Comparison of ENCODE assay signal across 32 cellular contexts in the genomic region with DNA sequence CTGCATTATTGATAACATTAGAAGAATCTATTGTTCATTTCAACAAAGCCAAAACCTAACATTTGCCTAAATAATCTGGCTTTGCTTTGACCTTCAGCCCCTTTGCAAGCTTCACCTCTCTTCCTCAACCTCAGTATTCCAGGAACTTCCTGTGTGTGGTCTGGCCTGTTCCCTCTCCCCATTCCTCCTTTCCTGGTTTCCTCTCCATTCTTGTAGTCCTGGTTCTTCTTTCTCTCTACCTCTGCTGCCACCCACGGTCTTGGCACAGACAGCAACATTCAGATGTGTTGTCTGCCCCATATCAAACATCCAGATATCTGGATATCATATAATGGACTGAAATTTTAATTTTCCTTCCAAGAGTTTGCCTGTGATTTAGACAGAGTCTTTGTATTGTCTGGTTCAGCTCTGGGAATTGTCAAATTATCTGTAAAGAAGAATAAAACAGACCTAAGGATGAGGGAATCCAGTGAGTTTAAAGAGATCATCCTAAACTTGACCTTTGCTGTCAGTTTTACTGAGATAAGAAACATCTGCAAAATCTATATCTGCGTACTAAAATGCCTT.
DNase-seq lines count a peak whose midpoint lies in the region; ATAC-seq, FAIRE-seq and TF ChIP-seq lines count a peak whose summit lies in the region.
"Had no signal": no experiment of that assay in that cellular context is flagged by ENCODE, and none has a peak within 500 bp of the region (broad histone marks: within the 10 kb centered on the region; RNA-seq: fewer than 3 reads in every experiment).

No MANE protein-coding gene starts in this region.

- H3K36me3 Mint-ChIP-seq in WTC11: no peaks in the 10 kb centered on the region
- H3K36me3 Mint-ChIP-seq: activated naive CD4-positive, alpha-beta T cell treated with anti-CD3 and anti-CD28 coated beads, Interleukin-2, amount 50 U/mL, for 24 hours; IgD-negative memory B cell; naive thymus-derived CD4-positive, alpha-beta T cell had no signal

- H3K27ac Mint-ChIP-seq in WTC11: peak overlapping the region; percentile 11
- H3K27ac Mint-ChIP-seq: activated CD8-positive, alpha-beta T cell treated with anti-CD3 and anti-CD28 coated beads for 36 hours; activated naive CD4-positive, alpha-beta T cell treated with anti-CD3 and anti-CD28 coated beads, Interleukin-2, amount 50 U/mL, for 24 hours; activated T-helper 2 cell treated with anti-CD3 and anti-CD28 coated beads, Interferon-gamma antibody, Interleukin-2, Interleukin-4, amounts not matched to agents 10 μg/mL and 5 μg/mL and 100 μg/mL, durations not matched to agents 14 hours and 24 hours and 36 hours; IgD-negative memory B cell; naive thymus-derived CD4-positive, alpha-beta T cell had no signal

- H3K9ac ChIP-seq in keratinocyte (ENCODE audit: control insufficient read depth, extremely low read depth, insufficient read depth, low read length): no peak overlapping the region
- H3K9ac ChIP-seq: BLaER1 had no signal

- DNase-seq in D721Med (ENCODE audit: insufficient read length, low spot score) (no peak), HFF-Myc (ENCODE audit: extremely low read depth, low read depth) (peak; percentile 6), WTC11 (ENCODE audit: low spot score) (no peak), keratinocyte (ENCODE audit: low read depth, low spot score) (no peak), sciatic nerve (ENCODE audit: low spot score) (no peak), body of pancreas (no peak)
- DNase-seq: activated CD4-positive, alpha-beta T cell treated with anti-CD3 and anti-CD28 coated beads for 1 hour; activated CD8-positive, alpha-beta T cell treated with anti-CD3 and anti-CD28 coated beads for 36 hours; anterior cingulate cortex; central memory CD4-positive, alpha-beta T cell; DMS79 treated with DMSO at 0.1 percent for 48 hours; hippocampal formation; naive thymus-derived CD4-positive, alpha-beta T cell; NCI-H1092 treated with DMSO at 0.1 percent for 48 hours; NCI-H187 treated with DMSO at 0.1 percent for 48 hours; NCI-H2171 treated with DMSO at 0.1 percent for 48 hours; NCI-H510A treated with DMSO at 0.1 percent for 48 hours; nucleus accumbens; Peyer's patch; SJCRH30; stimulated activated CD4-positive, alpha-beta T cell treated with anti-CD3 and anti-CD28 coated beads, Interleukin-2, amount 100 ng/mL, for 24 hours; T-helper 2 cell; transverse colon had no signal

- H3K4me3 Mint-ChIP-seq in WTC11: no peak overlapping the region
- H3K4me3 Mint-ChIP-seq: activated CD8-positive, alpha-beta T cell treated with anti-CD3 and anti-CD28 coated beads for 36 hours; activated naive CD4-positive, alpha-beta T cell treated with anti-CD3 and anti-CD28 coated beads, Interleukin-2, amount 50 U/mL, for 24 hours; IgD-negative memory B cell; naive thymus-derived CD4-positive, alpha-beta T cell had no signal

- no peaks in the 10 kb centered on the region for H3K79me2 ChIP-seq in keratinocyte (ENCODE audit: control insufficient read depth, insufficient read depth, low read length)

- H3K27me3 ChIP-seq in keratinocyte (ENCODE audit: control insufficient read depth, extremely low read depth, insufficient read depth, low read length) (no peaks in the 10 kb centered on the region), body of pancreas (no peaks in the 10 kb centered on the region)
- H3K27me3 ChIP-seq: BLaER1, Peyer's patch, SJCRH30, transverse colon had no signal

- peak; percentile 82 for ATAC-seq in WTC11
- ATAC-seq in sciatic nerve: no peak
- no peak for ATAC-seq in HG02759 (IDR thresholded peaks at IDR 0.05; ENCODE audit: unreplicated experiment)
- ATAC-seq in GM18868 (IDR thresholded peaks at IDR 0.05; ENCODE audit: unreplicated experiment): no peak
- no peak for ATAC-seq in body of pancreas
- ATAC-seq: activated CD8-positive, alpha-beta T cell treated with anti-CD3 and anti-CD28 coated beads for 36 hours; left lobe of liver; naive thymus-derived CD4-positive, alpha-beta T cell had no signal

- H3K4me3 ChIP-seq in HFF-Myc (replicated peaks; ENCODE audit: low read depth, low read length) (no peak overlapping the region), keratinocyte (ENCODE audit: control insufficient read depth in 2 of 3, extremely low read depth in 1 of 3, insufficient read depth in 2 of 3, low read depth in 1 of 3, low read length in 3 of 3) (no peak overlapping the region), body of pancreas (no peak overlapping the region)
- H3K4me3 ChIP-seq: BLaER1, Peyer's patch, SJCRH30, skin epidermis, transverse colon had no signal

- H3K4me1 Mint-ChIP-seq in WTC11: peaks cover 47% of the 10 kb centered on the region
- H3K4me1 Mint-ChIP-seq: activated naive CD4-positive, alpha-beta T cell treated with anti-CD3 and anti-CD28 coated beads, Interleukin-2, amount 50 U/mL, for 24 hours; IgD-negative memory B cell had no signal

- CTCF ChIA-PET in WTC11 (lab: Charles Lee): no interaction called here

- no peaks in the 10 kb centered on the region for H3K9me3 Mint-ChIP-seq in WTC11
- H3K9me3 Mint-ChIP-seq: activated CD8-positive, alpha-beta T cell treated with anti-CD3 and anti-CD28 coated beads for 36 hours; activated naive CD4-positive, alpha-beta T cell treated with anti-CD3 and anti-CD28 coated beads, Interleukin-2, amount 50 U/mL, for 24 hours; activated T-helper 2 cell treated with anti-CD3 and anti-CD28 coated beads, Interferon-gamma antibody, Interleukin-2, Interleukin-4, amounts not matched to agents 10 μg/mL and 5 μg/mL and 100 μg/mL, durations not matched to agents 14 hours and 24 hours and 36 hours; naive thymus-derived CD4-positive, alpha-beta T cell had no signal

- dilution Hi-C loops in keratinocyte (cut with MboI; ENCODE audit: extremely low pct_ligation_motif_present, low sequenced_read_pairs): no loop called here

- FAIRE-seq in D721Med (lab: Jason Lieb, UNC) (peak; percentile 73), keratinocyte (lab: Jason Lieb, UNC) (peak; percentile 74)
- FAIRE-seq: GM18507 had no signal

- no peak overlapping the region for H3K27ac ChIP-seq in keratinocyte (ENCODE audit: control insufficient read depth, insufficient read depth, low read length)
- H3K27ac ChIP-seq in body of pancreas: no peak overlapping the region
- H3K27ac ChIP-seq: BLaER1, Peyer's patch, SJCRH30, skin epidermis, transverse colon had no signal

- H2AFZ ChIP-seq in keratinocyte (ENCODE audit: control insufficient read depth, low read length): peak overlapping the region; percentile 60

- H3K9me1 ChIP-seq in keratinocyte (ENCODE audit: control insufficient read depth, extremely low read depth, insufficient read depth, low read length): no peaks in the 10 kb centered on the region

- H3K4me1 ChIP-seq in keratinocyte (ENCODE audit: control insufficient read depth, extremely low read depth, insufficient read depth, low read length) (no peaks in the 10 kb centered on the region), body of pancreas (no peaks in the 10 kb centered on the region)
- H3K4me1 ChIP-seq: BLaER1, Peyer's patch, SJCRH30, transverse colon had no signal

- no peaks in the 10 kb centered on the region for H3K36me3 ChIP-seq in keratinocyte (ENCODE audit: control insufficient read depth in 2 of 2, extremely low read depth in 1 of 2, insufficient read depth in 2 of 2, low read length in 2 of 2)
- no peaks in the 10 kb centered on the region for H3K36me3 ChIP-seq in body of pancreas (replicated peaks in 1 of 2; ENCODE audit: insufficient read depth in 1 of 2, low read depth in 2 of 2)
- H3K36me3 ChIP-seq: BLaER1, Peyer's patch, SJCRH30, transverse colon had no signal

- H3K9me3 ChIP-seq in keratinocyte (ENCODE audit: control insufficient read depth, low read depth, low read length): no peaks in the 10 kb centered on the region
- no peaks in the 10 kb centered on the region for H3K9me3 ChIP-seq in body of pancreas
- H3K9me3 ChIP-seq: BLaER1, Peyer's patch, SJCRH30, transverse colon had no signal

- TF ChIP-seq CTCF in D721Med (IDR thresholded peaks at IDR 0.05; ENCODE audit: insufficient read depth, missing control alignments): no peak
- no peak for TF ChIP-seq CTCF in HFF-Myc (IDR thresholded peaks at IDR 0.05; ENCODE audit: low read depth, low read length, missing control alignments)
- no peak for TF ChIP-seq CTCF in WTC11 (IDR thresholded peaks at IDR 0.05)
- no peak for TF ChIP-seq CTCF in keratinocyte (optimal IDR thresholded peaks at IDR 0.05 in 1 of 3, IDR thresholded peaks at IDR 0.05 in 1 of 3, conservative IDR thresholded peaks at IDR 0.05 in 1 of 3; ENCODE audit: extremely low read depth in 1 of 3, insufficient read depth in 2 of 3, low read length in 3 of 3)
- no peak for TF ChIP-seq CTCF in body of pancreas (IDR thresholded peaks at IDR 0.05)

- no peak overlapping the region for H3K4me2 ChIP-seq in keratinocyte (ENCODE audit: control insufficient read depth, extremely low read depth, insufficient read depth, low read depth, low read length)
- H3K4me2 ChIP-seq: BLaER1 had no signal

- intact Hi-C loops in sciatic nerve (cut with DNase I): no loop called here
- intact Hi-C loops in body of pancreas (cut with DNase I): no loop called here

- WGBS in body of pancreas, 2 donors: 38 to 40% methylated on average over 2 of the region's 2 CpGs

- TF ChIP-seq POLR2A in body of pancreas (IDR thresholded peaks at IDR 0.05): no peak

- no peaks in the 10 kb centered on the region for H4K20me1 ChIP-seq in keratinocyte (ENCODE audit: control insufficient read depth, extremely low read depth, insufficient read depth, low read length)
- H4K20me1 ChIP-seq: BLaER1 had no signal

- H3K27me3 Mint-ChIP-seq in WTC11 (ENCODE audit: low read depth): no peaks in the 10 kb centered on the region; the same call in 1 of the 2 replicates
- H3K27me3 Mint-ChIP-seq: activated naive CD4-positive, alpha-beta T cell treated with anti-CD3 and anti-CD28 coated beads, Interleukin-2, amount 50 U/mL, for 24 hours; IgD-negative memory B cell had no signal

- POLR2A ChIA-PET in WTC11 (lab: Charles Lee): no interaction called here

TF ChIP-seq in WTC11, 78 proteins besides CTCF, POLR2A, EP300 and RAD21 (continues in another document):
- TF ChIP-seq, protein P1, sequence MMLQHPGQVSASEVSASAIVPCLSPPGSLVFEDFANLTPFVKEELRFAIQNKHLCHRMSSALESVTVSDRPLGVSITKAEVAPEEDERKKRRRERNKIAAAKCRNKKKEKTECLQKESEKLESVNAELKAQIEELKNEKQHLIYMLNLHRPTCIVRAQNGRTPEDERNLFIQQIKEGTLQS (CRISPR knock-in tag; conservative IDR thresholded peaks at IDR 0.05): no peak
- TF ChIP-seq RORB (CRISPR knock-in tag; IDR thresholded peaks at IDR 0.05): no peak
- no peak for TF ChIP-seq FOXJ3 (CRISPR knock-in tag; IDR thresholded peaks at IDR 0.05; ENCODE audit: borderline replicate concordance)
